Comparison of ENCODE assay signal across 13 cellular contexts in genomic region chr5:16593013-16593412, GRCh38. TPM values are rescaled to one million over a fixed set of nuclear protein-coding genes. Genes with fewer than 3 reads are reported as not detected.
DNase-seq lines count a peak whose midpoint lies in the region; ATAC-seq, FAIRE-seq and TF ChIP-seq lines count a peak whose summit lies in the region.
"Had no signal": no experiment of that assay in that cellular context is flagged by ENCODE, and none has a peak within 500 bp of the region (broad histone marks: within the 10 kb centered on the region; RNA-seq: fewer than 3 reads in every experiment).

No MANE protein-coding gene starts in this region.

- ATAC-seq in omental fat pad (ENCODE audit: low FRiP score) (peak; percentile 90), T-cell (replicated peaks in 1 of 4) (no peak)

- H3K36me3 ChIP-seq in H1 (ENCODE audit: control insufficient read depth in 2 of 4, insufficient read depth in 4 of 4, low read length in 3 of 4): no peaks in the 10 kb centered on the region
- no peaks in the 10 kb centered on the region for H3K36me3 ChIP-seq in ovary

- intact Hi-C loops in ovary (cut with DNase I): no loop called here

- peak overlapping the region in 1 of 2 donors; percentile 56 for H3K27ac Mint-ChIP-seq in T-cell

- H4K20me1 ChIP-seq in H1 (replicated peaks in 1 of 2; ENCODE audit: control insufficient read depth in 1 of 2, insufficient read depth in 2 of 2, low read length in 2 of 2): peaks cover 0 to 2% of the 10 kb centered on the region in 2 experiments

- H3K4me1 ChIP-seq in H1 (replicated peaks in 1 of 4; ENCODE audit: control insufficient read depth in 3 of 4, insufficient read depth in 4 of 4, low read length in 3 of 4): peaks cover 0 to 8% (median 0%) of the 10 kb centered on the region in 4 experiments; a peak in 2 of 7 replicates
- no peaks in the 10 kb centered on the region for H3K4me1 ChIP-seq in ovary (ENCODE audit: insufficient read depth)

- POLR2A ChIA-PET in H1 (lab: Charles Lee; ENCODE audit: partially characterized antibody) (interaction anchor here (0.5 kb wide), 1 partner anchor 163 kb away, joined by 3 read pairs; no protein-coding TSS in a partner anchor), T-cell (lab: Charles Lee) (no interaction called here)

- no peak overlapping the region; a peak in 1 of 4 replicates for H3K4me2 ChIP-seq in H1 (ENCODE audit: insufficient read depth in 1 of 2, low read depth in 2 of 2, low read length in 2 of 2)
- H3K4me2 ChIP-seq: KMS-11 had no signal

- no peak overlapping the region for H3K23ac ChIP-seq in H1 (ENCODE audit: insufficient read length)

- H3K36me3 Mint-ChIP-seq in T-cell: peaks cover 34% of the 10 kb centered on the region

- H2BK12ac ChIP-seq in H1 (ENCODE audit: low read depth, low read length): peak overlapping the region; percentile 73; the same call in 1 of the 2 replicates

- no peak overlapping the region for H3K4ac ChIP-seq in H1 (replicated peaks; ENCODE audit: insufficient read length, low read depth, low read length)

- peak overlapping the region; percentile 82; the same call in 1 of the 2 replicates for H2BK15ac ChIP-seq in H1 (ENCODE audit: low read length)

- no peak for TF ChIP-seq EP300 in H1 (IDR thresholded peaks at IDR 0.05; ENCODE audit: borderline replicate concordance in 1 of 2, low read depth in 2 of 2, low read length in 2 of 2)
- TF ChIP-seq EP300 in ovary (IDR thresholded peaks at IDR 0.05): no peak

- H2BK20ac ChIP-seq in H1 (ENCODE audit: low read length): no peak overlapping the region

- H3K79me2 ChIP-seq in H1 (ENCODE audit: control insufficient read depth in 1 of 2, insufficient read depth in 2 of 2, low read length in 2 of 2): no peaks in the 10 kb centered on the region

- peaks cover 82 to 95% (median 87%) of the 10 kb centered on the region in 3 donors for H3K4me1 Mint-ChIP-seq in T-cell

- H3K27me3 ChIP-seq in H1 (replicated peaks in 1 of 4; ENCODE audit: control insufficient read depth in 3 of 4, extremely low read depth in 1 of 4, insufficient read depth in 3 of 4, low read length in 3 of 4) (no peaks in the 10 kb centered on the region), ovary (no peaks in the 10 kb centered on the region)

- no peak overlapping the region for H3K18ac ChIP-seq in H1 (ENCODE audit: extremely low read depth, low read length)

- H3K4me3 ChIP-seq in H1 (ENCODE audit: extremely low read depth in 1 of 4, insufficient read depth in 2 of 4, low read depth in 3 of 4, low read length in 4 of 4): no peak overlapping the region
- H3K4me3 ChIP-seq in ovary: no peak overlapping the region

- DNase-seq in EL (peak; percentile 76), NCI-H226 (peak; percentile 50), H1 (ENCODE audit: low read depth in 1 of 2, low spot score in 2 of 2) (no peak), omental fat pad (ENCODE audit: low spot score) (peak; percentile 38), ovary (no peak), T-cell (no peak), KBM-7 (no peak)
- no peak for DNase-seq in activated naive CD4-positive, alpha-beta T cell treated with anti-CD3 and anti-CD28 coated beads, Interleukin-2, amount 50 U/mL, for 16 hours
- DNase-seq: CD8-positive, alpha-beta memory T cell; foreskin melanocyte; NCI-H510A had no signal

- CTCF ChIA-PET in H1 (lab: Charles Lee; ENCODE audit: partially characterized antibody) (interaction anchor here (0.6 to 4.2 kb wide), 3 partner anchors 8 to 199 kb away, joined by 3 to 19 read pairs (median 3); no protein-coding TSS in a partner anchor), T-cell (lab: Charles Lee) (interaction anchor here in 1 of 2 donors (0.7 kb wide), 1 partner anchor 30 kb away, joined by 3 read pairs; no protein-coding TSS in a partner anchor)

- H2AK5ac ChIP-seq in H1 (ENCODE audit: low read depth, low read length): no peak overlapping the region

- H2AFZ ChIP-seq in H1 (ENCODE audit: low read length): no peak overlapping the region

- H3K9ac ChIP-seq in H1 (replicated peaks in 1 of 4; ENCODE audit: extremely low read depth in 1 of 4, low read depth in 3 of 4, low read length in 3 of 4): no peak overlapping the region
- H3K9ac ChIP-seq: KMS-11 had no signal

- 0 out of 2 replicates have a peak, but pooled peaks cover 2% of the 10 kb centered on the region for H3K79me1 ChIP-seq in H1 (ENCODE audit: low read depth, low read length)

- H3K23me2 ChIP-seq in H1 (ENCODE audit: low read depth, low read length): no peaks in the 10 kb centered on the region; the same call in 1 of the 2 replicates

- no peak overlapping the region for H4K5ac ChIP-seq in H1 (ENCODE audit: insufficient read length, low read depth, low read length)

- H4K8ac ChIP-seq in H1 (ENCODE audit: extremely low read depth, insufficient read depth, low read length): no peak overlapping the region

- H3K4me3 Mint-ChIP-seq in T-cell: no peak overlapping the region
- H3K4me3 Mint-ChIP-seq: CD8-positive, alpha-beta memory T cell had no signal

- no peak overlapping the region for H4K91ac ChIP-seq in H1 (replicated peaks; ENCODE audit: insufficient read length, low read length)

- no peak overlapping the region for H3K14ac ChIP-seq in H1 (ENCODE audit: insufficient read length)

- TF ChIP-seq POLR2A in H1 (IDR thresholded peaks at IDR 0.05; ENCODE audit: control extremely low read depth in 1 of 2, low read depth in 2 of 2, low read length in 2 of 2) (no peak), ovary (IDR thresholded peaks at IDR 0.05) (no peak)

- TF ChIP-seq CTCF in H1 (IDR thresholded peaks at IDR 0.05; ENCODE audit: control extremely low read depth in 1 of 3, insufficient read depth in 1 of 3, low read depth in 1 of 3, low read length in 3 of 3) (no peak), omental fat pad (IDR thresholded peaks at IDR 0.05) (no peak), ovary (IDR thresholded peaks at IDR 0.05) (no peak)

- in situ Hi-C loops in KBM-7 (cut with MboI; ENCODE audit: low pct_unique_long_range_greater_than_20kb, low sequenced_read_pairs): no loop called here

- H3K9me3 Mint-ChIP-seq in T-cell: no peaks in the 10 kb centered on the region
- H3K9me3 Mint-ChIP-seq: CD8-positive, alpha-beta memory T cell had no signal

- H3K27ac ChIP-seq in H1 (ENCODE audit: low read depth, low read length): no peak overlapping the region
- no peak overlapping the region for H3K27ac ChIP-seq in ovary
- H3K27ac ChIP-seq: KMS-11 had no signal

- no peak for FAIRE-seq in H1 (lab: Jason Lieb, UNC)
- FAIRE-seq: bronchial epithelial cell had no signal

- WGBS in H1 (ENCODE audit: extremely low coverage in 1 of 2, insufficient coverage in 1 of 2, insufficient read length in 1 of 2, insufficient replicate concordance in 2 of 2, low coverage in 1 of 2, low lambda C conversion rate in 2 of 2, missing lambda C conversion rate in 1 of 2), 2 experiments: 78% methylated on average over 4 of the region's 4 CpGs; no CpG with 5 or more reads in 1 of the 2 experiments
- 61 to 65% (median 65%) methylated on average over 4 of the region's 4 CpGs for WGBS in ovary, 3 donors

- H3K56ac ChIP-seq in H1 (replicated peaks; ENCODE audit: insufficient read length, low read depth, low read length): no peak overlapping the region

- no peak overlapping the region for H2BK5ac ChIP-seq in H1 (ENCODE audit: low read depth, low read length)

- H3K9me3 ChIP-seq in H1 (ENCODE audit: insufficient read depth in 2 of 2, low read depth in 1 of 2, low read length in 1 of 2) (no peaks in the 10 kb centered on the region), ovary (no peaks in the 10 kb centered on the region)

- TF ChIP-seq RAD21 in H1 (IDR thresholded peaks at IDR 0.05 in 1 of 2, conservative IDR thresholded peaks at IDR 0.05 in 1 of 2; ENCODE audit: low read depth in 2 of 2, low read length in 2 of 2): no peak

- no peak overlapping the region for H2BK120ac ChIP-seq in H1 (replicated peaks; ENCODE audit: low read depth, low read length)

- no peaks in the 10 kb centered on the region for H3K27me3 Mint-ChIP-seq in T-cell
- H3K27me3 Mint-ChIP-seq: CD8-positive, alpha-beta memory T cell had no signal

TF ChIP-seq in H1, 55 proteins besides CTCF, POLR2A, EP300 and RAD21 (continues in another document):
- no peak for TF ChIP-seq CEBPB (IDR thresholded peaks at IDR 0.05; ENCODE audit: low read depth, low read length)
- no peak for TF ChIP-seq HDAC6 (IDR thresholded peaks at IDR 0.05; ENCODE audit: low read depth, low read length)
- no peak for TF ChIP-seq KDM5A (IDR thresholded peaks at IDR 0.05; ENCODE audit: low read length)
- no peak for TF ChIP-seq SIRT6 (IDR thresholded peaks at IDR 0.05; ENCODE audit: low read length)
- TF ChIP-seq SP1 (IDR thresholded peaks at IDR 0.05; ENCODE audit: low read depth, low read length): no peak
- no peak for TF ChIP-seq SP2 (IDR thresholded peaks at IDR 0.05; ENCODE audit: low read length)
- no peak for TF ChIP-seq SRF (IDR thresholded peaks at IDR 0.05; ENCODE audit: low read depth, low read length)
- no peak for TF ChIP-seq RFX5 (IDR thresholded peaks at IDR 0.05; ENCODE audit: borderline replicate concordance, low read depth, low read length)
- no peak for TF ChIP-seq BCL11A (IDR thresholded peaks at IDR 0.05; ENCODE audit: low read depth in 2 of 2, low read length in 2 of 2)
- no peak for TF ChIP-seq GTF2F1 (IDR thresholded peaks at IDR 0.05; ENCODE audit: borderline replicate concordance, low read depth, low read length)
- no peak for TF ChIP-seq SAP30 (IDR thresholded peaks at IDR 0.05; ENCODE audit: insufficient read depth, insufficient replicate concordance, low read length)
- no peak for TF ChIP-seq ASH2L (IDR thresholded peaks at IDR 0.05; ENCODE audit: low read length)
- TF ChIP-seq CHD1 (IDR thresholded peaks at IDR 0.05; ENCODE audit: low read depth, low read length): no peak

RNA-seq across cellular contexts. Expression of gene RETREG1, which starts 23.8 kb away (rescaled TPM):
- 1.9 TPM in 2 replicates for total RNA-seq in H1 (2021; fragmentation: NEBNext Ultra II Directional; extraction: Animal tissue kit (Norgen Biotek cat#: 25700))
- polyA plus RNA-seq in H1 (2011; rRNA removed): 0.62 and 1.2 TPM in 2 replicates
- 1.4 TPM for polyA plus RNA-seq in H1 (2011; cell fraction: cytosol; rRNA removed)
- 0.98 TPM for polyA plus RNA-seq in H1 (2011; cell fraction: nucleus; rRNA removed)
- 1.0 to 1.7 TPM (median 1.2 TPM) in 4 replicates for polyA plus RNA-seq in H1 (2012, experiment 1 of 2)
- polyA plus RNA-seq in H1 (2012, experiment 2 of 2): 0.09 TPM
- polyA plus RNA-seq in H1 (2013, experiment 1 of 2): 5.1 TPM
- polyA plus RNA-seq in H1 (2013, experiment 2 of 2): 5.5 TPM
- 1.7 and 2.8 TPM in 2 replicates for polyA minus RNA-seq in H1 (2011; rRNA and poly(A)+ RNA removed)
- polyA minus RNA-seq in H1 (2011; cell fraction: cytosol; rRNA and poly(A)+ RNA removed): 1.5 TPM
- 6.9 TPM for polyA minus RNA-seq in H1 (2011; cell fraction: nucleus; rRNA and poly(A)+ RNA removed)
- 10 to 100 TPM; 22.5 to 73.3 (median 43.6) TPM for total RNA-seq in omental fat pad
- total RNA-seq in ovary: 10 to 100 TPM in 1 of 7 donors, 1 to 10 TPM in 6; 2.0 to 20.0 (median 4.8) TPM
- polyA plus RNA-seq in ovary: 1 to 10 TPM; 1.0 to 2.7 TPM
- 10 to 100 TPM; 41.0 to 72.1 (median 55.5) TPM for total RNA-seq in T-cell

Comparison
In these comparisons a context has a peak if more than half of its experiments do, and no peak if none do; other contexts are left out.
1. DNase-seq: peak in EL (single experiment), NCI-H226 (single experiment) and omental fat pad (single experiment); none in H1 (0 of 2), activated naive CD4-positive, alpha-beta T cell treated with anti-CD3 and anti-CD28 coated beads, Interleukin-2, amount 50 U/mL, for 16 hours (single experiment), ovary (0 of 5), T-cell (0 of 34) and KBM-7 (single experiment).